27 cellular contexts compared by ENCODE assay signal in the genomic region with DNA sequence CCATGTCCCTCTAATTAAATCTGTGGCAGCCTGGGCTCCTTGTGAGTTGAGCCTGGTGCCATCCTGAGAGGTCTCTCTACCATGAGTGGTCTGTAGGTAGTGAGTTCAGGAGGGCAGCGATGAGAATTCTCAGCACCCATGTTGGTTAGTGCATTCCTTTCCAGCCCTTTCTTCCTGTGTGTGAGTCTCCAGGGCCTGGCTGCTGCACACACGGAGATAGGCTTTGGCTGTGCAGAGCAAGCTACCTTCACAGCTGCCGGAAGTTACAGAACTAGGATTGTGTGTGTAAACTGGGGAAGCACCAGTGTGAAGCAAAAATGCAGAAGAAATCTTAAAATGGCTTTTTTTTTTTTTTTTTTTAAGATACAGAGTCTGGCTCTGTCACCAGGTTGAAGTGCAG.
"Had no signal": no experiment of that assay in that cellular context is flagged by ENCODE, and none has a peak within 500 bp of the region (broad histone marks: within the 10 kb centered on the region; RNA-seq: fewer than 3 reads in every experiment).

No MANE protein-coding gene starts in this region.

- H3K36me3 ChIP-seq: ascending aorta, esophagus squamous epithelium, gastroesophageal sphincter, heart right ventricle had no signal

- H3K4me3 ChIP-seq: ascending aorta, body of pancreas, esophagus squamous epithelium, gastroesophageal sphincter, heart right ventricle had no signal

- H3K9me3 ChIP-seq: ascending aorta, body of pancreas, gastroesophageal sphincter had no signal

- H3K27me3 ChIP-seq: ascending aorta, body of pancreas, esophagus squamous epithelium, gastroesophageal sphincter had no signal

- DNase-seq: activated CD4-positive, alpha-beta memory T cell treated with anti-CD3 and anti-CD28 coated beads for 36 hours; activated CD4-positive, alpha-beta T cell treated with anti-CD3 and anti-CD28 coated beads for 36 hours; activated CD4-positive, alpha-beta T cell treated with anti-CD3 and anti-CD28 coated beads, Interleukin-2, amount 10 ng/mL, durations not matched to agents 24 days and 14 days; activated CD4-positive, CD25-positive, alpha-beta regulatory T cell; activated CD4-positive, CD25-positive, alpha-beta regulatory T cell treated with anti-CD3 and anti-CD28 coated beads, Interleukin-2, amount 50 U/mL, for 72 hours; activated CD8-positive, alpha-beta memory T cell treated with anti-CD3 and anti-CD28 coated beads, Interleukin-2, amount 10 ng/mL, durations not matched to agents 7 days and 5 days; activated CD8-positive, alpha-beta memory T cell treated with anti-CD3 and anti-CD28 coated beads, Interleukin-2, amount 50 U/mL, for 4 hours; activated CD8-positive, alpha-beta T cell treated with anti-CD3 and anti-CD28 coated beads, Interleukin-2, amount 10 ng/mL, durations not matched to agents 7 days and 5 days; activated gamma-delta T cell; activated naive CD4-positive, alpha-beta T cell; activated naive CD4-positive, alpha-beta T cell treated with anti-CD3 and anti-CD28 coated beads, Interleukin-2, amount 10 ng/mL, durations not matched to agents 7 days and 5 days; activated naive CD8-positive, alpha-beta T cell treated with anti-CD3 and anti-CD28 coated beads, Interleukin-2, amount 10 ng/mL, durations not matched to agents 7 days and 5 days; activated T-cell treated with anti-CD3 and anti-CD28 coated beads, Interleukin-2, amount 50 U/mL, for 1 hour; activated T-cell treated with anti-CD3 and anti-CD28 coated beads, Interleukin-2, amount 50 U/mL, for 48 hours; body of pancreas; caudate nucleus; cortex of kidney; dermis blood vessel endothelial cell; effector CD4-positive, alpha-beta T cell; effector memory CD8-positive, alpha-beta T cell; erythroblast; esophagus squamous epithelium; foreskin melanocyte; heart right ventricle; T-helper 2 cell had no signal

- H3K4me1 ChIP-seq: ascending aorta, body of pancreas, esophagus squamous epithelium, gastroesophageal sphincter, heart right ventricle had no signal

- H3K27ac ChIP-seq: ascending aorta, body of pancreas, esophagus squamous epithelium, gastroesophageal sphincter, heart right ventricle had no signal
